Comparison of ENCODE assay signal across 12 cellular contexts in the genomic region with DNA sequence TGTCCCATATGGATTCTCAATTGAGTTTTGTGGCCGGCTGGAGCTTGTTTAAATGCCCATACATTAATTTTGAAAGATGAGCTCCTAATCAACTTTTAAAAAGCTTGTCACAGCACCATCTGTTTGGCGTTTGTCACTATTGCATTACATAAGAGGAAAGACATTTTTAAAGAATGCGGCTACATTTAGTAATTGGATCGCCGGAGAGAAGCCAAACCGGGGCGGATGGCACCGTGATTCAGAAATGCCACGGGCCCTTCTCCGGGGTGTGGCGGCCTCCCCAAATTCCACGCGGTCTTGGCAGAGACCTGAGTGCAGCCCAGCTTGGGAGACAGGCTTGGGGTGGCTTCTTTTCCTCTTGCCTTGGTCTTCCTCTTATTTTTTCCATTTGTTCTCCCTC.
DNase-seq lines count a peak whose midpoint lies in the region; ATAC-seq and TF ChIP-seq lines count a peak whose summit lies in the region.
"Had no signal": no experiment of that assay in that cellular context is flagged by ENCODE, and none has a peak within 500 bp of the region (broad histone marks: within the 10 kb centered on the region; RNA-seq: fewer than 3 reads in every experiment).

No MANE protein-coding gene starts in this region.

- no peak for ATAC-seq in HG02588 (IDR thresholded peaks at IDR 0.05; ENCODE audit: unreplicated experiment)

- no peaks in the 10 kb centered on the region for H3K36me3 Mint-ChIP-seq in activated T-helper 1 cell treated with anti-CD3 and anti-CD28 coated beads, Interleukin-12 subunit alpha, Interleukin-12 subunit beta, Interleukin-2, Interleukin-4 antibody, amounts not matched to agents 30 ng/mL and 10 ng/mL and 1 ng/mL, durations not matched to agents 14 hours and 24 hours and 36 hours (ENCODE audit: low read depth)

- H2BK120ac ChIP-seq in mesendoderm (ENCODE audit: low read depth, low read length), result no peak overlapping the region

- H3K27ac Mint-ChIP-seq in activated T-helper 1 cell treated with anti-CD3 and anti-CD28 coated beads, Interleukin-12 subunit alpha, Interleukin-12 subunit beta, Interleukin-2, Interleukin-4 antibody, amounts not matched to agents 30 ng/mL and 10 ng/mL and 1 ng/mL, durations not matched to agents 14 hours and 24 hours and 36 hours, result no peak overlapping the region

- H3K4me3 ChIP-seq in ACC112 (ENCODE audit: low read depth, low read length) (peak overlapping the region; percentile 66), mesendoderm (ENCODE audit: low read length) (no peak overlapping the region), adrenal gland (no peak overlapping the region)

- no CpG with 5 or more reads among the region's 13 CpGs for WGBS in mesendoderm (ENCODE audit: extremely low coverage, insufficient coverage, low lambda C conversion rate)
- 59 to 73% (median 70%) methylated on average over 13 of the region's 13 CpGs for WGBS in adrenal gland, 4 donors

- peak overlapping the region; percentile 69 for H2AFZ ChIP-seq in ACC112 (ENCODE audit: low read length, unreplicated experiment)

- no peak for TF ChIP-seq POLR2A in adrenal gland (IDR thresholded peaks at IDR 0.05)

- no peak overlapping the region for H3K4ac ChIP-seq in mesendoderm (ENCODE audit: low read depth, low read length)

- no peak overlapping the region for H2BK15ac ChIP-seq in mesendoderm (replicated peaks; ENCODE audit: low read depth)

- no peak overlapping the region for H3K56ac ChIP-seq in mesendoderm (ENCODE audit: low read length)

- H3K79me1 ChIP-seq in mesendoderm (ENCODE audit: low read length), result no peaks in the 10 kb centered on the region

- no peak overlapping the region for H3K4me2 ChIP-seq in mesendoderm (ENCODE audit: low read length)

- no peak overlapping the region for H3K9ac ChIP-seq in mesendoderm (ENCODE audit: low read length)

- no peak overlapping the region for H3K23ac ChIP-seq in mesendoderm (ENCODE audit: low read length)

- peaks cover 36% of the 10 kb centered on the region for H3K27me3 Mint-ChIP-seq in activated T-helper 1 cell treated with anti-CD3 and anti-CD28 coated beads, Interleukin-12 subunit alpha, Interleukin-12 subunit beta, Interleukin-2, Interleukin-4 antibody, amounts not matched to agents 30 ng/mL and 10 ng/mL and 1 ng/mL, durations not matched to agents 14 hours and 24 hours and 36 hours (ENCODE audit: insufficient read depth)

- no peaks in the 10 kb centered on the region for H3K9me3 Mint-ChIP-seq in activated T-helper 1 cell treated with anti-CD3 and anti-CD28 coated beads, Interleukin-12 subunit alpha, Interleukin-12 subunit beta, Interleukin-2, Interleukin-4 antibody, amounts not matched to agents 30 ng/mL and 10 ng/mL and 1 ng/mL, durations not matched to agents 14 hours and 24 hours and 36 hours

- H3K9me3 ChIP-seq in adrenal gland (replicated peaks in 1 of 3), result no peaks in the 10 kb centered on the region

- intact Hi-C loops in adrenal gland (cut with DNase I), result no loop called here
- intact Hi-C loops in activated T-helper 1 cell treated with anti-CD3 and anti-CD28 coated beads, Interleukin-12 subunit alpha, Interleukin-12 subunit beta, Interleukin-2, Interleukin-4 antibody, amounts not matched to agents 30 ng/mL and 10 ng/mL and 1 ng/mL, durations not matched to agents 14 hours and 24 hours and 36 hours (cut with micrococcal nuclease), result no loop called here

- H3K18ac ChIP-seq in mesendoderm (ENCODE audit: low read length), result no peak overlapping the region

- no peak overlapping the region for H4K5ac ChIP-seq in mesendoderm (ENCODE audit: low read length)

- no peak overlapping the region for H4K8ac ChIP-seq in mesendoderm (ENCODE audit: low read depth, low read length)

- no peaks in the 10 kb centered on the region for H3K36me3 ChIP-seq in ACC112 (ENCODE audit: insufficient read depth, low read length)
- no peaks in the 10 kb centered on the region for H3K36me3 ChIP-seq in mesendoderm (ENCODE audit: control insufficient read depth, insufficient read depth, low read length)
- H3K36me3 ChIP-seq in adrenal gland (replicated peaks in 1 of 2), result no peaks in the 10 kb centered on the region
- H3K36me3 ChIP-seq: WERI-Rb-1 had no signal

- H3K4me3 Mint-ChIP-seq in activated T-helper 1 cell treated with anti-CD3 and anti-CD28 coated beads, Interleukin-12 subunit alpha, Interleukin-12 subunit beta, Interleukin-2, Interleukin-4 antibody, amounts not matched to agents 30 ng/mL and 10 ng/mL and 1 ng/mL, durations not matched to agents 14 hours and 24 hours and 36 hours, result no peak overlapping the region

- H2BK5ac ChIP-seq in mesendoderm (ENCODE audit: low read length), result no peak overlapping the region

- peak overlapping the region; percentile 87 for H3K27ac ChIP-seq in ACC112 (ENCODE audit: low read depth, low read length)
- no peak overlapping the region for H3K27ac ChIP-seq in mesendoderm (ENCODE audit: low read depth, low read length)
- no peak overlapping the region for H3K27ac ChIP-seq in adrenal gland
- H3K27ac ChIP-seq: WERI-Rb-1 had no signal

- H3K79me2 ChIP-seq in ACC112 (ENCODE audit: control insufficient read depth, insufficient read depth, low read length, unreplicated experiment) (no peaks in the 10 kb centered on the region), mesendoderm (ENCODE audit: control insufficient read depth, insufficient read depth, low read length) (no peaks in the 10 kb centered on the region)

- H3K27me3 ChIP-seq in ACC112 (ENCODE audit: insufficient read depth, low read length) (no peaks in the 10 kb centered on the region), mesendoderm (ENCODE audit: insufficient read depth, low read length, poor library complexity) (no peaks in the 10 kb centered on the region), adrenal gland (peaks cover 5% of the 10 kb centered on the region)

- H3K4me1 ChIP-seq in ACC112 (ENCODE audit: control insufficient read depth, insufficient read depth, low read length, unreplicated experiment), result peaks cover 18% of the 10 kb centered on the region
- no peaks in the 10 kb centered on the region for H3K4me1 ChIP-seq in mesendoderm (ENCODE audit: control insufficient read depth, low read depth, low read length)
- no peaks in the 10 kb centered on the region for H3K4me1 ChIP-seq in adrenal gland (replicated peaks in 1 of 2)

- DNase-seq in NCI-H2171 (lab: John Stamatoyannopoulos, UW) (peak; percentile 68), cerebellum (ENCODE audit: low spot score) (peak; percentile 20), mesendoderm (peak; percentile 47), adrenal gland (no peak), Kasumi-1 (lab: John Stamatoyannopoulos, UW) (no peak)
- no peak for DNase-seq in activated T-helper 1 cell treated with anti-CD3 and anti-CD28 coated beads, Interleukin-12 subunit alpha, Interleukin-12 subunit beta, Interleukin-2, Interleukin-4 antibody, amounts not matched to agents 30 ng/mL and 10 ng/mL and 1 ng/mL, durations not matched to agents 14 hours and 24 hours and 36 hours (ENCODE audit: low spot score)
- DNase-seq: AML-193; NCI-H1930; stimulated activated CD4-positive, alpha-beta T cell treated with anti-CD3 and anti-CD28 coated beads, Interleukin-4, amount 100 ng/mL, for 1 hour; WERI-Rb-1 had no signal

- H2AK5ac ChIP-seq in mesendoderm (ENCODE audit: low read length), result no peak overlapping the region

- TF ChIP-seq CTCF in adrenal gland (IDR thresholded peaks at IDR 0.05), result no peak

- no peaks in the 10 kb centered on the region for H3K4me1 Mint-ChIP-seq in activated T-helper 1 cell treated with anti-CD3 and anti-CD28 coated beads, Interleukin-12 subunit alpha, Interleukin-12 subunit beta, Interleukin-2, Interleukin-4 antibody, amounts not matched to agents 30 ng/mL and 10 ng/mL and 1 ng/mL, durations not matched to agents 14 hours and 24 hours and 36 hours (ENCODE audit: low read depth)

Comparison
In these comparisons a context has a peak if more than half of its experiments do, and no peak if none do; other contexts are left out.
1. DNase-seq: peak in NCI-H2171 (single experiment), cerebellum (single experiment) and mesendoderm (single experiment); none in adrenal gland (0 of 7), activated T-helper 1 cell treated with anti-CD3 and anti-CD28 coated beads, Interleukin-12 subunit alpha, Interleukin-12 subunit beta, Interleukin-2, Interleukin-4 antibody, amounts not matched to agents 30 ng/mL and 10 ng/mL and 1 ng/mL, durations not matched to agents 14 hours and 24 hours and 36 hours (single experiment) and Kasumi-1 (0 of 2).